Comparison of ENCODE assay signal across 1 cellular context in genomic region chr2:1595274-1595673, GRCh38.
TF ChIP-seq lines count a peak whose summit lies in the region.

No MANE protein-coding gene starts in this region.

TF ChIP-seq in GM23338, 12 proteins besides CTCF, POLR2A, EP300 and RAD21:
- TF ChIP-seq CREB1 (CRISPR knock-in tag; IDR thresholded peaks at IDR 0.05; ENCODE audit: low read depth): no peak
- TF ChIP-seq ZNF462 (CRISPR knock-in tag; IDR thresholded peaks at IDR 0.05): no peak
- no peak for TF ChIP-seq ETS1 (IDR thresholded peaks at IDR 0.05)
- TF ChIP-seq EZH2phosphoT487 (IDR thresholded peaks at IDR 0.05; ENCODE audit: unreplicated experiment): no peak
- TF ChIP-seq POLR2AphosphoS5 (IDR thresholded peaks at IDR 0.05; ENCODE audit: low read depth): no peak
- TF ChIP-seq REST (IDR thresholded peaks at IDR 0.05; ENCODE audit: unreplicated experiment): no peak
- TF ChIP-seq EZH2 (IDR thresholded peaks at IDR 0.05; ENCODE audit: low read depth, unreplicated experiment): no peak
- TF ChIP-seq ZNF114 (CRISPR knock-in tag; IDR thresholded peaks at IDR 0.05): no peak
- no peak for TF ChIP-seq NANOG (IDR thresholded peaks at IDR 0.05; ENCODE audit: borderline replicate concordance)
- TF ChIP-seq JUNB (IDR thresholded peaks at IDR 0.05; ENCODE audit: unreplicated experiment): no peak
- no peak for TF ChIP-seq STAT1 (IDR thresholded peaks at IDR 0.05; ENCODE audit: unreplicated experiment)
- no peak for TF ChIP-seq ZNF331 (CRISPR knock-in tag; IDR thresholded peaks at IDR 0.05; ENCODE audit: low read depth)
